In the genomic region with DNA sequence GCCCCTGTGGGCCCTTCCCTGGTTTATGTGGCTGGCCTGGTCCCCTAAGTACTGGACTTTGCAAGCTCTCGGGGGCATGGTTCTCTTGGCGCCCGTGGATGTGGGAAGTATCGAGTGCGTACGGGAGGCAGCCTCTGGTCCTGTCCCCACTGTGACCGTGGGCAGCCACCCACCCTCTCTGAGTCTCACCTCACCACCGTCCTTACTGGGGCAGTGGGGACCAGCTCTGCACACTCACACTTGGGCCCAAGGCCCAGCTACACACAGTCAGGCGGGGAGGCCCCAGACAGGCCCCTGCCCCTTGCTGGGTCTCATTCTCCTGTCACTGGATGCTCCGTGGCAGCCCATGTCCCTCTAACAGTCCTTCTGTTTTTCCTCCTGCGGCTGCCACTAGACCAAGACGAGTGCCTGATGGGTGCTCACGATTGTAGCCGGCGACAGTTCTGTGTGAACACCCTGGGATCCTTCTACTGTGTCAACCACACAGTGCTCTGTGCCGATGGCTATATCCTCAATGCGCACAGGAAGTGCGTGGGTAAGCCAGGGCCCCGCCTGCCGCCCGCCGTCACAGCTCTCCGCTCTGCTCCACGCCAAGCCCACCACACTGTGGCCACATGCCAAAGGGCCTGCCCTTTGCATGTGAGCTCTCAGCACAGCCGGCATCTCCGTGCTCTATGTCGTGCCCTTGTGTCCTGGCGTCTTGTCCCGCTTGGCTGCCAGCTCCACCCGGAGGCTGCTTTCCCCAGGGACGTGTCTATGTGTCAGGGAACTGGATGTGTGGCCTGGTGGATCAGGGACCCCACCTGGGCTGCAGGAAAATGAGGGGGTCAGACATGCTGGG, we compare ENCODE assay signal across 1 cellular context.
TF ChIP-seq lines count a peak whose summit lies in the region.

No MANE protein-coding gene starts in this region.

TF ChIP-seq in HepG2, 621 proteins besides CTCF, POLR2A, EP300 and RAD21 (continued from another document):
- TF ChIP-seq LRRFIP1 (CRISPR knock-in tag; conservative IDR thresholded peaks at IDR 0.05) (no peak), KDM6A (CRISPR knock-in tag; IDR thresholded peaks at IDR 0.05; ENCODE audit: low read depth) (no peak), TCF7L2 (IDR thresholded peaks at IDR 0.05; ENCODE audit: low read depth, low read length) (no peak), ZSCAN21 (CRISPR knock-in tag; IDR thresholded peaks at IDR 0.05; ENCODE audit: borderline replicate concordance) (no peak), ESRRA (CRISPR knock-in tag; IDR thresholded peaks at IDR 0.05; ENCODE audit: low read depth) (no peak), LCORL (IDR thresholded peaks at IDR 0.05) (no peak), LCORL (CRISPR knock-in tag; IDR thresholded peaks at IDR 0.05) (no peak), ZC3H4 (CRISPR knock-in tag; IDR thresholded peaks at IDR 0.05; ENCODE audit: borderline replicate concordance) (no peak), HMGA1 (CRISPR knock-in tag; conservative IDR thresholded peaks at IDR 0.05) (no peak), ZNF30 (CRISPR knock-in tag; IDR thresholded peaks at IDR 0.05) (no peak), ZNF143 (CRISPR knock-in tag; IDR thresholded peaks at IDR 0.05) (no peak), LBX2 (CRISPR knock-in tag; IDR thresholded peaks at IDR 0.05; ENCODE audit: borderline replicate concordance) (no peak)
